40 cellular contexts compared by ENCODE assay signal in the genomic region with DNA sequence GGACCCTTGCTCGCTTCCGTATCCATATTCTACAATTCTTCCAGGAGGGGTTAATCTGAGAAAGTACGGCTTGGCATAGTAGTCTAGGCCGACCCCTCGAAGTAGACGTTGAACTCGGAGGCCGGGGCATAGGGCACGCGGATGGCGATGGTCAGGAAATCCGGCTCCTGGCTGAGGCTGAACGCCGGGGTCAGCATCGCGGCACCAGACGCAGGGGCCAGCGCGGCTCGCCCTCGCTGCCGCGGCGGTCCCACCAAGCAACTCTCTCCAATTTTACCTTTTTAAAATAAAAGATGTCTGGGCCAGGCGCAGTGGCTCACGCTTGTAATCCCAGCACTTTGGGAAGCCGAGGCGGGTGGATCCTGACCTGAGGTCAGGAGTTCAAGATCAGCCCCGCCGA.
"Had no signal": no experiment of that assay in that cellular context is flagged by ENCODE, and none has a peak within 500 bp of the region (broad histone marks: within the 10 kb centered on the region; RNA-seq: fewer than 3 reads in every experiment).

No MANE protein-coding gene starts in this region.

- H3K27ac Mint-ChIP-seq: activated naive CD4-positive, alpha-beta T cell treated with anti-CD3 and anti-CD28 coated beads for 36 hours; activated naive CD4-positive, alpha-beta T cell treated with anti-CD3 and anti-CD28 coated beads, Interleukin-2, amount 10 ng/mL, durations not matched to agents 7 days and 5 days; activated naive CD4-positive, alpha-beta T cell treated with anti-CD3 and anti-CD28 coated beads, Interleukin-2, amount 50 U/mL, for 24 hours; activated naive CD4-positive, alpha-beta T cell treated with anti-CD3 and anti-CD28 coated beads, Interleukin-2, amount 50 U/mL, for 72 hours; activated naive CD8-positive, alpha-beta T cell; activated naive CD8-positive, alpha-beta T cell treated with anti-CD3 and anti-CD28 coated beads for 36 hours; activated naive CD8-positive, alpha-beta T cell treated with anti-CD3 and anti-CD28 coated beads, Interleukin-2, amount 10 ng/mL, durations not matched to agents 7 days and 5 days; activated naive CD8-positive, alpha-beta T cell treated with anti-CD3 and anti-CD28 coated beads, Interleukin-2, amount 50 U/mL, for 24 hours; activated T-cell treated with anti-CD3 and anti-CD28 coated beads, Interleukin-2, amount 50 U/mL, for 24 hours; activated T-cell treated with anti-CD3 and anti-CD28 coated beads, Interleukin-2, amount 50 U/mL, for 72 hours; activated T-helper 1 cell treated with anti-CD3 and anti-CD28 coated beads, Interleukin-12 subunit alpha, Interleukin-12 subunit beta, Interleukin-2, Interleukin-4 antibody, amounts not matched to agents 30 ng/mL and 10 ng/mL and 1 ng/mL, durations not matched to agents 14 hours and 24 hours and 36 hours; activated T-helper 17 cell treated with anti-CD3 and anti-CD28 coated beads, Interleukin-2, amount 50 U/mL, for 72 hours; activated T-helper 2 cell treated with anti-CD3 and anti-CD28 coated beads, Interferon-gamma antibody, Interleukin-2, Interleukin-4, amounts not matched to agents 10 μg/mL and 5 μg/mL and 100 μg/mL, durations not matched to agents 14 hours and 24 hours and 36 hours had no signal

- DNase-seq: activated effector memory CD4-positive, alpha-beta T cell treated with anti-CD3 and anti-CD28 coated beads, Interleukin-2, amount 50 U/mL, for 16 hours; activated effector memory CD4-positive, alpha-beta T cell treated with Interleukin-2 at 50 U/mL for 16 hours; activated gamma-delta T cell; activated gamma-delta T cell treated with Interleukin-2 at 50 U/mL for 16 hours; activated naive CD4-positive, alpha-beta T cell; activated naive CD4-positive, alpha-beta T cell treated with anti-CD3 and anti-CD28 coated beads for 36 hours; activated naive CD4-positive, alpha-beta T cell treated with anti-CD3 and anti-CD28 coated beads, Interleukin-2, amount 10 ng/mL, durations not matched to agents 7 days and 5 days; activated naive CD4-positive, alpha-beta T cell treated with anti-CD3 and anti-CD28 coated beads, Interleukin-2, amount 50 U/mL, for 16 hours; activated naive CD4-positive, alpha-beta T cell treated with Interleukin-2 at 50 U/mL for 16 hours; activated naive CD8-positive, alpha-beta T cell treated with anti-CD3 and anti-CD28 coated beads for 36 hours; activated naive CD8-positive, alpha-beta T cell treated with anti-CD3 and anti-CD28 coated beads, Interleukin-2, amount 10 ng/mL, durations not matched to agents 7 days and 5 days; activated naive CD8-positive, alpha-beta T cell treated with anti-CD3 and anti-CD28 coated beads, Interleukin-2, amount 50 U/mL, for 24 hours; activated T-cell treated with anti-CD3 and anti-CD28 coated beads, Interleukin-2, amount 50 U/mL, for 1 hour; activated T-cell treated with anti-CD3 and anti-CD28 coated beads, Interleukin-2, amount 50 U/mL, for 24 hours; activated T-cell treated with anti-CD3 and anti-CD28 coated beads, Interleukin-2, amount 50 U/mL, for 4 hours; activated T-cell treated with anti-CD3 and anti-CD28 coated beads, Interleukin-2, amount 50 U/mL, for 48 hours; activated T-cell treated with anti-CD3 and anti-CD28 coated beads, Interleukin-2, amount 50 U/mL, for 72 hours; adrenal gland; amniotic stem cell; amygdala; anterior cingulate cortex; aorta; body of pancreas; brain microvascular endothelial cell; caudate nucleus; central memory CD4-positive, alpha-beta T cell; cerebellar nuclear complex had no signal

- H3K27me3 Mint-ChIP-seq: activated naive CD4-positive, alpha-beta T cell treated with anti-CD3 and anti-CD28 coated beads, Interleukin-2, amount 50 U/mL, for 24 hours; activated naive CD8-positive, alpha-beta T cell; activated naive CD8-positive, alpha-beta T cell treated with anti-CD3 and anti-CD28 coated beads for 36 hours; brain; central memory CD8-positive, alpha-beta T cell had no signal

- H3K27ac ChIP-seq: adrenal gland, ascending aorta, body of pancreas, brain microvascular endothelial cell, breast epithelium, cardiac muscle cell had no signal

- H3K4me1 ChIP-seq: body of pancreas, breast epithelium had no signal

- H3K36me3 Mint-ChIP-seq: activated naive CD4-positive, alpha-beta T cell treated with anti-CD3 and anti-CD28 coated beads, Interleukin-2, amount 10 ng/mL, durations not matched to agents 7 days and 5 days; brain had no signal

- H3K4me3 Mint-ChIP-seq: activated naive CD4-positive, alpha-beta T cell treated with anti-CD3 and anti-CD28 coated beads for 36 hours; activated naive CD4-positive, alpha-beta T cell treated with anti-CD3 and anti-CD28 coated beads, Interleukin-2, amount 10 ng/mL, durations not matched to agents 7 days and 5 days; activated naive CD4-positive, alpha-beta T cell treated with anti-CD3 and anti-CD28 coated beads, Interleukin-2, amount 50 U/mL, for 24 hours; activated naive CD8-positive, alpha-beta T cell; activated naive CD8-positive, alpha-beta T cell treated with anti-CD3 and anti-CD28 coated beads for 36 hours; activated naive CD8-positive, alpha-beta T cell treated with anti-CD3 and anti-CD28 coated beads, Interleukin-2, amount 10 ng/mL, durations not matched to agents 7 days and 5 days; activated naive CD8-positive, alpha-beta T cell treated with anti-CD3 and anti-CD28 coated beads, Interleukin-2, amount 50 U/mL, for 24 hours; activated T-cell treated with anti-CD3 and anti-CD28 coated beads, Interleukin-2, amount 50 U/mL, for 24 hours; activated T-cell treated with anti-CD3 and anti-CD28 coated beads, Interleukin-2, amount 50 U/mL, for 4 hours; activated T-cell treated with anti-CD3 and anti-CD28 coated beads, Interleukin-2, amount 50 U/mL, for 72 hours; activated T-helper 1 cell treated with anti-CD3 and anti-CD28 coated beads, Interleukin-12 subunit alpha, Interleukin-12 subunit beta, Interleukin-2, Interleukin-4 antibody, amounts not matched to agents 30 ng/mL and 10 ng/mL and 1 ng/mL, durations not matched to agents 14 hours and 24 hours and 36 hours; activated T-helper 17 cell treated with anti-CD3 and anti-CD28 coated beads, Interleukin-2, amount 50 U/mL, for 72 hours; brain; central memory CD8-positive, alpha-beta T cell had no signal

- FAIRE-seq: astrocyte, bronchial epithelial cell had no signal

- H3K9me3 Mint-ChIP-seq: activated naive CD4-positive, alpha-beta T cell treated with anti-CD3 and anti-CD28 coated beads for 36 hours; activated naive CD4-positive, alpha-beta T cell treated with anti-CD3 and anti-CD28 coated beads, Interleukin-2, amount 10 ng/mL, durations not matched to agents 7 days and 5 days; activated naive CD4-positive, alpha-beta T cell treated with anti-CD3 and anti-CD28 coated beads, Interleukin-2, amount 50 U/mL, for 24 hours; activated naive CD4-positive, alpha-beta T cell treated with anti-CD3 and anti-CD28 coated beads, Interleukin-2, amount 50 U/mL, for 72 hours; activated naive CD8-positive, alpha-beta T cell treated with anti-CD3 and anti-CD28 coated beads for 36 hours; activated naive CD8-positive, alpha-beta T cell treated with anti-CD3 and anti-CD28 coated beads, Interleukin-2, amount 10 ng/mL, durations not matched to agents 7 days and 5 days; activated naive CD8-positive, alpha-beta T cell treated with anti-CD3 and anti-CD28 coated beads, Interleukin-2, amount 50 U/mL, for 24 hours; activated T-cell treated with anti-CD3 and anti-CD28 coated beads, Interleukin-2, amount 50 U/mL, for 24 hours; activated T-cell treated with anti-CD3 and anti-CD28 coated beads, Interleukin-2, amount 50 U/mL, for 4 hours; activated T-cell treated with anti-CD3 and anti-CD28 coated beads, Interleukin-2, amount 50 U/mL, for 72 hours; activated T-helper 1 cell treated with anti-CD3 and anti-CD28 coated beads, Interleukin-12 subunit alpha, Interleukin-12 subunit beta, Interleukin-2, Interleukin-4 antibody, amounts not matched to agents 30 ng/mL and 10 ng/mL and 1 ng/mL, durations not matched to agents 14 hours and 24 hours and 36 hours; activated T-helper 17 cell treated with anti-CD3 and anti-CD28 coated beads, Interleukin-2, amount 50 U/mL, for 72 hours; activated T-helper 2 cell treated with anti-CD3 and anti-CD28 coated beads, Interferon-gamma antibody, Interleukin-2, Interleukin-4, amounts not matched to agents 10 μg/mL and 5 μg/mL and 100 μg/mL, durations not matched to agents 14 hours and 24 hours and 36 hours; brain; central memory CD8-positive, alpha-beta T cell had no signal

- H3K9me3 ChIP-seq: adrenal gland, ascending aorta, body of pancreas, breast epithelium had no signal

- ATAC-seq: activated naive CD4-positive, alpha-beta T cell treated with anti-CD3 and anti-CD28 coated beads, Interleukin-2, amount 50 U/mL, for 72 hours; activated naive CD8-positive, alpha-beta T cell treated with anti-CD3 and anti-CD28 coated beads, Interleukin-2, amount 50 U/mL, for 24 hours; activated T-cell treated with anti-CD3 and anti-CD28 coated beads, Interleukin-2, amount 50 U/mL, for 4 hours; activated T-cell treated with anti-CD3 and anti-CD28 coated beads, Interleukin-2, amount 50 U/mL, for 72 hours; activated T-helper 17 cell treated with anti-CD3 and anti-CD28 coated beads, Interleukin-2, amount 50 U/mL, for 72 hours; body of pancreas had no signal

- H3K36me3 ChIP-seq: ascending aorta, brain microvascular endothelial cell, breast epithelium, cardiac muscle cell had no signal

- H3K27me3 ChIP-seq: adrenal gland, ascending aorta, body of pancreas, brain microvascular endothelial cell, breast epithelium, cardiac muscle cell had no signal

- H3K4me3 ChIP-seq: adrenal gland, ascending aorta, body of pancreas, breast epithelium, cardiac muscle cell had no signal
